In the genomic region with DNA sequence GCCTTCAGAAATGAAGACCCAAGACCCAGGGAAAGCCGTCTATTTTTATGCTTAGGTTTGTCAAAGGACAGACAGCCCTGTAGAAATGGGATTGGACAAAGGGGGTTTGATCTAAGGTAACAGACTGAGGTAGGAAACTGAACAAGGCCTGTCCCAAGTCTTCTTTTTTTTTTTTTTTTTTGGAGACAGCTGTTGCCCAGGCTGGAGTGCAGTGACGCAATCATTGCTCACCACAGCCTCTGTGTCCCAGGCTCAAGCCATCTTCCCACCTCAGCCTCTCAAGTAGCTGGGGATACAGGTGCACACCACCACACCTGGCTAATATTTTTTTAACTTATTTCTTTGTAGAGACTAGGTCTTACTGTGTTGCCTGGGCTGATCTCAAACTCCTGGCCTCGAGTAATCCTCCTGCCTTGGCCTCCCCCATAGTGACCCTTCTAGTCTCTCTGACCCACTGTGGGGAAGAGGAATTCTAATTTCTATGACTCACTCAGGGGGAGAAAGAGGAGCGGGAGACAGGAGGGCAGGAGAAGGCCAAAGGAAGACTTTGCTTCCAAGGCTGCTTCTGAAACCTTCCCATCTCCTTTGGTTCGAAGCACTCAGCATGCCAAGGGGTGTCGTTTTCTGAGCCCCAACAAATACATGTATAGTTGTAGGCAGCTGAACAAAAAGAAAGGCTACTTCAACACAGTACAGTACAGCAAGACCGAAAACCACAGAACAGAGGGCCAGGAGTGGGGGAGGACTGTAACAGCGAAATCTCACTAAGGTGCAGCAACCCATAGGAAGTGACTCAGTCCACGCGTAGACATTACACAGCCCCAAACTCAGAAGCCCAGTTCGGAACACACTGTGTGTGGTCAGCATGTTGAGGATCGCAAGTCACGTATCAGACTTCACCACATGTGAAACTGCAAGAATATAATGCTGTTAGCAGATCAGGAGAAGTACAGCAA, we compare ENCODE assay signal across 8 cellular contexts.
A peak's percentile ranks its signal among the peaks of the same experiment; 100 is the strongest.
DNase-seq lines count a peak whose midpoint lies in the region; ATAC-seq and TF ChIP-seq lines count a peak whose summit lies in the region.

No MANE protein-coding gene starts in this region.

- H3K27ac ChIP-seq in brain microvascular endothelial cell, result peak overlapping the region; percentile 94

- in situ Hi-C loops in brain microvascular endothelial cell (cut with HindIII; ENCODE audit: low pct_ligation_motif_present, low sequenced_read_pairs), result no loop called here

- no peaks in the 10 kb centered on the region for H3K27me3 ChIP-seq in brain microvascular endothelial cell (replicated peaks)

- DNase-seq in T-helper 22 cell (ENCODE audit: low read depth) (peak; percentile 58), brain microvascular endothelial cell (peak; percentile 98), medulla oblongata (ENCODE audit: extremely low spot score) (no peak), 8988T (no peak), DMS53 treated with DMSO at 0.1 percent for 48 hours (lab: John Stamatoyannopoulos, UW; ENCODE audit: unreplicated experiment) (no peak)
- DNase-seq in stimulated activated CD4-positive, alpha-beta T cell treated with anti-CD3 and anti-CD28 coated beads, Interleukin-12 subunit alpha, Interleukin-12 subunit beta, amount 100 ng/mL, for 48 hours (ENCODE audit: low read depth in 2 of 3, low spot score in 1 of 3), result peak; percentile 63 to 70 (median 69)

- no peak for TF ChIP-seq CTCF in brain microvascular endothelial cell (IDR thresholded peaks at IDR 0.05; ENCODE audit: low read depth, low read length, missing control alignments)

- peak; percentile 77 for ATAC-seq in GM19025 (IDR thresholded peaks at IDR 0.05; ENCODE audit: low read depth, unreplicated experiment)
- peak; percentile 82 for ATAC-seq in HG03108 (IDR thresholded peaks at IDR 0.05; ENCODE audit: unreplicated experiment)

- H3K4me3 ChIP-seq in brain microvascular endothelial cell (ENCODE audit: low read depth, low read length), result no peak overlapping the region

- no peaks in the 10 kb centered on the region for H3K36me3 ChIP-seq in brain microvascular endothelial cell (replicated peaks)

Comparison
In these comparisons a context has a peak if more than half of its experiments do, and no peak if none do; other contexts are left out.
1. DNase-seq: peak in T-helper 22 cell (single experiment), brain microvascular endothelial cell (single experiment) and stimulated activated CD4-positive, alpha-beta T cell treated with anti-CD3 and anti-CD28 coated beads, Interleukin-12 subunit alpha, Interleukin-12 subunit beta, amount 100 ng/mL, for 48 hours (3 of 3); none in medulla oblongata (single experiment), 8988T (single experiment) and DMS53 treated with DMSO at 0.1 percent for 48 hours (single experiment).